16 cellular contexts compared by ENCODE assay signal in genomic region chr10:7389844-7390243, GRCh38. TPM values are rescaled to one million over a fixed set of nuclear protein-coding genes. Genes with fewer than 3 reads are reported as not detected.
A peak's percentile ranks its signal among the peaks of the same experiment; 100 is the strongest.
DNase-seq lines count a peak whose midpoint lies in the region; ATAC-seq and TF ChIP-seq lines count a peak whose summit lies in the region.
"Had no signal": no experiment of that assay in that cellular context is flagged by ENCODE, and none has a peak within 500 bp of the region (broad histone marks: within the 10 kb centered on the region; RNA-seq: fewer than 3 reads in every experiment).

No MANE protein-coding gene starts in this region.

- no peaks in the 10 kb centered on the region for H3K9me3 Mint-ChIP-seq in activated T-cell treated with anti-CD3 and anti-CD28 coated beads, Interleukin-2, amount 50 U/mL, for 72 hours
- H3K9me3 Mint-ChIP-seq in activated CD8-positive, alpha-beta T cell treated with anti-CD3 and anti-CD28 coated beads for 36 hours = no peaks in the 10 kb centered on the region
- no peaks in the 10 kb centered on the region for H3K9me3 Mint-ChIP-seq in natural killer cell
- H3K9me3 Mint-ChIP-seq: WTC11 had no signal

- intact Hi-C loops in activated CD8-positive, alpha-beta T cell treated with anti-CD3 and anti-CD28 coated beads for 36 hours (cut with micrococcal nuclease) = no loop called here
- intact Hi-C loops in natural killer cell (cut with micrococcal nuclease) = no loop called here

- POLR2A ChIA-PET in activated CD8-positive, alpha-beta T cell treated with anti-CD3 and anti-CD28 coated beads for 36 hours (lab: Charles Lee) = no interaction called here

- H3K27me3 ChIP-seq in DOHH2 (ENCODE audit: control insufficient read depth, low read length) = no peaks in the 10 kb centered on the region
- H3K27me3 ChIP-seq: heart left ventricle, right atrium auricular region, thyroid gland had no signal

- H3K4me3 ChIP-seq in DOHH2 (ENCODE audit: low read length) = peak overlapping the region; percentile 19; the same call in 1 of the 2 replicates
- H3K4me3 ChIP-seq: heart left ventricle, right atrium auricular region, thyroid gland had no signal

- peaks cover 29% of the 10 kb centered on the region for H3K4me1 ChIP-seq in DOHH2 (ENCODE audit: control insufficient read depth, low read length)
- H3K4me1 ChIP-seq: thyroid gland had no signal

- peaks cover 91% of the 10 kb centered on the region for H3K79me2 ChIP-seq in DOHH2 (ENCODE audit: control insufficient read depth, low read length)

- no peak for TF ChIP-seq CTCF in DOHH2 (IDR thresholded peaks at IDR 0.05; ENCODE audit: low read depth, low read length, poor library complexity, severe bottlenecking)
- no peak for TF ChIP-seq CTCF in activated CD8-positive, alpha-beta T cell treated with anti-CD3 and anti-CD28 coated beads for 36 hours (IDR thresholded peaks at IDR 0.05)
- no peak for TF ChIP-seq CTCF in natural killer cell (IDR thresholded peaks at IDR 0.05)

- peaks cover 24% of the 10 kb centered on the region for H4K20me1 ChIP-seq in DOHH2 (ENCODE audit: control insufficient read depth, insufficient read depth, low read depth, low read length)

- peak; percentile 24 to 28 for ATAC-seq in activated T-cell treated with anti-CD3 and anti-CD28 coated beads, Interleukin-2, amount 50 U/mL, for 72 hours (replicated peaks in 1 of 2)
- no peak for ATAC-seq in activated CD8-positive, alpha-beta T cell treated with anti-CD3 and anti-CD28 coated beads for 36 hours
- ATAC-seq in natural killer cell (peak in 1 of 3 donors; percentile 30), HG03565 (IDR thresholded peaks at IDR 0.05; ENCODE audit: unreplicated experiment) (no peak)
- ATAC-seq: WTC11 had no signal

- H3K9me3 ChIP-seq in DOHH2 (ENCODE audit: control insufficient read depth, insufficient read depth, low read length) = no peaks in the 10 kb centered on the region
- H3K9me3 ChIP-seq: heart left ventricle, right atrium auricular region, thyroid gland had no signal

- peak overlapping the region in 1 of 2 donors; percentile 76 for H3K4me3 Mint-ChIP-seq in activated T-cell treated with anti-CD3 and anti-CD28 coated beads, Interleukin-2, amount 50 U/mL, for 72 hours
- H3K4me3 Mint-ChIP-seq in activated CD8-positive, alpha-beta T cell treated with anti-CD3 and anti-CD28 coated beads for 36 hours = no peak overlapping the region
- peak overlapping the region; percentile 1 for H3K4me3 Mint-ChIP-seq in natural killer cell
- H3K4me3 Mint-ChIP-seq: WTC11 had no signal

- peak overlapping the region; percentile 52 for H3K4me2 ChIP-seq in DOHH2 (ENCODE audit: low read length)

- H3K4me1 Mint-ChIP-seq in activated T-cell treated with anti-CD3 and anti-CD28 coated beads, Interleukin-2, amount 50 U/mL, for 72 hours (ENCODE audit: low read depth) = peaks cover 63% of the 10 kb centered on the region
- H3K4me1 Mint-ChIP-seq in activated CD8-positive, alpha-beta T cell treated with anti-CD3 and anti-CD28 coated beads for 36 hours (ENCODE audit: low read depth) = peaks cover 52% of the 10 kb centered on the region
- H3K4me1 Mint-ChIP-seq in natural killer cell = peaks cover 72 to 78% of the 10 kb centered on the region in 2 donors

- no peaks in the 10 kb centered on the region for H3K27me3 Mint-ChIP-seq in activated T-cell treated with anti-CD3 and anti-CD28 coated beads, Interleukin-2, amount 50 U/mL, for 72 hours (ENCODE audit: low read depth)
- no peaks in the 10 kb centered on the region for H3K27me3 Mint-ChIP-seq in activated CD8-positive, alpha-beta T cell treated with anti-CD3 and anti-CD28 coated beads for 36 hours
- no peaks in the 10 kb centered on the region for H3K27me3 Mint-ChIP-seq in natural killer cell (ENCODE audit: low read depth in 2 of 2)

- H3K27ac ChIP-seq in DOHH2 (ENCODE audit: low read depth, low read length) = no peak overlapping the region
- H3K27ac ChIP-seq: right atrium auricular region, thyroid gland had no signal

- peak overlapping the region; percentile 87 for H3K27ac Mint-ChIP-seq in activated T-cell treated with anti-CD3 and anti-CD28 coated beads, Interleukin-2, amount 50 U/mL, for 72 hours
- peak overlapping the region; percentile 64 for H3K27ac Mint-ChIP-seq in activated CD8-positive, alpha-beta T cell treated with anti-CD3 and anti-CD28 coated beads for 36 hours
- peak overlapping the region; percentile 78 to 87 for H3K27ac Mint-ChIP-seq in natural killer cell
- H3K27ac Mint-ChIP-seq: WTC11 had no signal

- CTCF ChIA-PET in activated CD8-positive, alpha-beta T cell treated with anti-CD3 and anti-CD28 coated beads for 36 hours (lab: Charles Lee) = interaction anchor here (1.2 to 1.9 kb wide), 3 partner anchors 16 to 470 kb away, joined by 3 to 5 read pairs (median 4); no protein-coding TSS in a partner anchor

- H3K36me3 ChIP-seq in DOHH2 (ENCODE audit: control insufficient read depth, low read length) = no peaks in the 10 kb centered on the region
- H3K36me3 ChIP-seq: heart left ventricle, right atrium auricular region, thyroid gland had no signal

- H3K36me3 Mint-ChIP-seq in activated T-cell treated with anti-CD3 and anti-CD28 coated beads, Interleukin-2, amount 50 U/mL, for 72 hours (ENCODE audit: insufficient read depth in 2 of 2) = peaks cover 0 to 3% of the 10 kb centered on the region in 2 donors
- H3K36me3 Mint-ChIP-seq in activated CD8-positive, alpha-beta T cell treated with anti-CD3 and anti-CD28 coated beads for 36 hours (ENCODE audit: low read depth) = peaks cover 6% of the 10 kb centered on the region
- no peaks in the 10 kb centered on the region for H3K36me3 Mint-ChIP-seq in natural killer cell
- H3K36me3 Mint-ChIP-seq: WTC11 had no signal

- no peak for DNase-seq in activated T-cell treated with anti-CD3 and anti-CD28 coated beads, Interleukin-2, amount 50 U/mL, for 72 hours
- DNase-seq in activated T-cell treated with anti-CD3 and anti-CD28 coated beads, Interleukin-2, amount 50 U/mL, for 48 hours = no peak
- no peak for DNase-seq in activated CD8-positive, alpha-beta T cell treated with anti-CD3 and anti-CD28 coated beads for 36 hours
- no peak for DNase-seq in natural killer cell
- no peak for DNase-seq in SKM-1 treated with dmso at 0.1 percent for 144 hours (lab: John Stamatoyannopoulos, UW; ENCODE audit: unreplicated experiment)
- DNase-seq in iPS-NIHi11 (ENCODE audit: low spot score) = no peak
- DNase-seq: cortex of kidney, heart left ventricle, NCI-H1105 treated with DMSO at 0.1 percent for 48 hours, NCI-H2107, NCI-H510A treated with DMSO at 0.1 percent for 48 hours, thyroid gland had no signal

- H3K9me2 ChIP-seq in DOHH2 (replicated peaks; ENCODE audit: control insufficient read depth, low read length) = no peaks in the 10 kb centered on the region

- peaks cover 7% of the 10 kb centered on the region; the same call in 1 of the 2 replicates for H3F3A ChIP-seq in DOHH2 (ENCODE audit: control insufficient read depth, insufficient read depth)

RNA-seq across cellular contexts. Expression of gene SFMBT2, which starts 21.0 kb away (rescaled TPM):
- 10 to 100 TPM; 28.2 to 42.1 TPM for total RNA-seq in activated T-cell treated with anti-CD3 and anti-CD28 coated beads, Interleukin-2, amount 50 U/mL, for 72 hours
- 10 to 100 TPM; 23.8 to 27.6 TPM for total RNA-seq in activated CD8-positive, alpha-beta T cell treated with anti-CD3 and anti-CD28 coated beads for 36 hours
- total RNA-seq in natural killer cell = 10 to 100 TPM; 50.4 to 70.4 (median 52.2) TPM

Comparison
In these comparisons a context has a peak if more than half of its experiments do, and no peak if none do; other contexts are left out.
1. ATAC-seq: peak in activated T-cell treated with anti-CD3 and anti-CD28 coated beads, Interleukin-2, amount 50 U/mL, for 72 hours (2 of 2); none in activated CD8-positive, alpha-beta T cell treated with anti-CD3 and anti-CD28 coated beads for 36 hours (single experiment) and HG03565 (single experiment).
2. Peak in every context shown above with its lines, with median percentiles within 50 percentile points of each other: H3K27ac Mint-ChIP-seq.